Comparison of ENCODE assay signal across 10 cellular contexts in genomic region chr17:39129544-39129943, GRCh38. TPM values are rescaled to one million over a fixed set of nuclear protein-coding genes. Genes with fewer than 3 reads are reported as not detected.
"Had no signal": no experiment of that assay in that cellular context is flagged by ENCODE, and none has a peak within 500 bp of the region (broad histone marks: within the 10 kb centered on the region; RNA-seq: fewer than 3 reads in every experiment).

No MANE protein-coding gene starts in this region.

RNA-seq across cellular contexts. Expression of gene PLXDC1, which starts 21.9 kb away (rescaled TPM):
- total RNA-seq: PC-3, SJSA1 had no signal

RNA-seq across cellular contexts. Expression of gene ARL5C, which starts 36.4 kb away (rescaled TPM):
- total RNA-seq: PC-3, PC-9, Peyer's patch, Right ventricle myocardium inferior, Right ventricle myocardium superior, RPMI7951, SJCRH30, SJSA1, SK-MEL-5 had no signal
- polyA plus RNA-seq: SK-N-SH had no signal
